In the genomic region with DNA sequence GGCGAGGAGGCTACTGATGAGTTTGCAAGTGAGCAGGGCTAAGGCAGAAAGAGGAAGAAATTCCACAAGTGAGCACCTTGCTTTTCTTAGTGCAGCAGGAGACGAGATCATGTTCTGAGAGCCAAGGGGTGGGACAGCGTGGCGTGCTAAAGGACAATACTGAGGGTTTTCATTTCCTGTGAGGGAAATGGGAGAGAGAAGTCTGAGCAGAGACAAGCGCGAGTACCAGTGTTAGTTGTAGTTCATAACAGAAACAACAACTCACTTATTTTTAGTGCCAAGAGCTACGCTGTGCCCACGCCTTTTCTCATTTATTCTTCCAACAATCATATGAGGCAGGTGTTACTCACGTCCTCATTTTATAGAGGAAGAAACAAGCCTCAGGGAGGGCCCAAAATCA, we compare ENCODE assay signal across 20 cellular contexts. TPM values are rescaled to one million over a fixed set of nuclear protein-coding genes. Genes with fewer than 3 reads are reported as not detected.
"Had no signal": no experiment of that assay in that cellular context is flagged by ENCODE, and none has a peak within 500 bp of the region (broad histone marks: within the 10 kb centered on the region; RNA-seq: fewer than 3 reads in every experiment).

No MANE protein-coding gene starts in this region.

- H3K36me3 Mint-ChIP-seq: activated CD8-positive, alpha-beta memory T cell treated with anti-CD3 and anti-CD28 coated beads, Interleukin-2, amount 10 ng/mL, durations not matched to agents 7 days and 5 days had no signal

- H3K27ac ChIP-seq: body of pancreas, colonic mucosa, left lung, spleen, tibial artery, VCaP had no signal

- H3K9me3 ChIP-seq: body of pancreas, colonic mucosa, left lung, tibial artery had no signal

- DNase-seq: activated CD4-positive, CD25-positive, alpha-beta regulatory T cell treated with anti-CD3 and anti-CD28 coated beads, Interleukin-2, amount 50 U/mL, for 72 hours; activated CD8-positive, alpha-beta memory T cell treated with anti-CD3 and anti-CD28 coated beads, Interleukin-2, amount 10 ng/mL, durations not matched to agents 7 days and 5 days; activated naive CD4-positive, alpha-beta T cell; body of pancreas; colonic mucosa; erythroblast; head of caudate nucleus; kidney; left lung; occipital lobe; retina; spleen; stimulated activated CD4-positive, alpha-beta T cell treated with anti-CD3 and anti-CD28 coated beads, Interleukin-4, amount 100 ng/mL, for 4 hours; stimulated activated naive B cell treated with anti-CD40 and anti-IgM and Interleukin-4, amounts not matched to agents 10 μg/mL and 1 μg/mL and 100 μg/mL, for 72 hours; tibial artery had no signal

- H3K27me3 ChIP-seq: body of pancreas, colonic mucosa had no signal

- ATAC-seq: activated CD8-positive, alpha-beta memory T cell treated with anti-CD3 and anti-CD28 coated beads, Interleukin-2, amount 10 ng/mL, durations not matched to agents 7 days and 5 days; body of pancreas; left lung; stimulated activated naive B cell treated with anti-CD40 and anti-IgM and Interleukin-4, amounts not matched to agents 10 μg/mL and 1 μg/mL and 100 μg/mL, for 72 hours had no signal

- FAIRE-seq: frontal cortex, kidney had no signal

- H3K4me3 ChIP-seq: body of pancreas, colonic mucosa, left lung, spleen, tibial artery had no signal

- H3K4me1 ChIP-seq: colonic mucosa had no signal

- H3K36me3 ChIP-seq: colonic mucosa, left lung, spleen, tibial artery had no signal

- H3K27ac Mint-ChIP-seq: activated CD8-positive, alpha-beta memory T cell treated with anti-CD3 and anti-CD28 coated beads, Interleukin-2, amount 10 ng/mL, durations not matched to agents 7 days and 5 days; stimulated activated naive B cell treated with anti-CD40 and anti-IgM and Interleukin-4, amounts not matched to agents 10 μg/mL and 1 μg/mL and 100 μg/mL, for 72 hours had no signal

- H3K4me3 Mint-ChIP-seq: activated CD8-positive, alpha-beta memory T cell treated with anti-CD3 and anti-CD28 coated beads, Interleukin-2, amount 10 ng/mL, durations not matched to agents 7 days and 5 days; central memory CD8-positive, alpha-beta T cell; stimulated activated naive B cell treated with anti-CD40 and anti-IgM and Interleukin-4, amounts not matched to agents 10 μg/mL and 1 μg/mL and 100 μg/mL, for 72 hours had no signal

RNA-seq across cellular contexts. Expression of gene SPACA3, which starts 2.3 kb away (rescaled TPM):
- total RNA-seq: activated CD8-positive, alpha-beta memory T cell treated with anti-CD3 and anti-CD28 coated beads, Interleukin-2, amount 10 ng/mL, durations not matched to agents 7 days and 5 days; frontal cortex; kidney; left lung; occipital lobe; posterior vena cava; spleen; urinary bladder had no signal
